11 cellular contexts compared by ENCODE assay signal in the genomic region with DNA sequence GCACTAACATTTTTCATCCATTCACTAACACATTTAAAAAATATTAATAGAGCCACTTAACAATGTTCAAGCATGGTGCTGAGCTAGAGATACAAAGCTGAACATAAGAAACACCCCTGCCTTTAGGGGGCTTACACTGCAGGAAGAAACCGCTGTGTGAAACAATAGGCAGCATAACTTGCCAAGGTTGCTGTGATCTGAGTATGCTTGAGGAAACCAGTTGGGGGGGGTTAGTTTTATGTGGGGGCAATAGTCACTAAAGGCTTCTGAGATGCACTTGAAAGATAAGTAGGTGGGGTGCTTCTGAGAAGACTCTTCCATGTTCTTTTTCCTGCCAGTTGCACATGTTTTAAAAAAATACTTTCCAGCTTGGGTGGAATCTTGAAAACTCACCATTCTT. TPM values are rescaled to one million over a fixed set of nuclear protein-coding genes. Genes with fewer than 3 reads are reported as not detected.
DNase-seq lines count a peak whose midpoint lies in the region; ATAC-seq and TF ChIP-seq lines count a peak whose summit lies in the region.
"Had no signal": no experiment of that assay in that cellular context is flagged by ENCODE, and none has a peak within 500 bp of the region (broad histone marks: within the 10 kb centered on the region; RNA-seq: fewer than 3 reads in every experiment).

No MANE protein-coding gene starts in this region.

- H4K20me1 ChIP-seq in OCI-LY7 (ENCODE audit: insufficient read depth, low read length): peaks cover 44% of the 10 kb centered on the region

- H3K4me3 ChIP-seq in OCI-LY7 (ENCODE audit: low read depth, low read length, poor library complexity, severe bottlenecking): peak overlapping the region; percentile 60

- no peak overlapping the region for H2AFZ ChIP-seq in OCI-LY7 (ENCODE audit: low read length)

- H3K4me2 ChIP-seq in OCI-LY7 (ENCODE audit: low read length): peak overlapping the region; percentile 75
- H3K4me2 ChIP-seq: SK-N-SH had no signal

- H3K4me1 Mint-ChIP-seq in activated naive CD4-positive, alpha-beta T cell treated with anti-CD3 and anti-CD28 coated beads, Interleukin-2, amount 10 ng/mL, durations not matched to agents 7 days and 5 days: peaks cover 79% of the 10 kb centered on the region
- peaks cover 40% of the 10 kb centered on the region for H3K4me1 Mint-ChIP-seq in endothelial cell (ENCODE audit: unreplicated experiment)

- TF ChIP-seq CTCF in OCI-LY7 (conservative IDR thresholded peaks at IDR 0.05; ENCODE audit: low read length) (peak; percentile 41; the same call in 1 of the 2 replicates), endothelial cell (IDR thresholded peaks at IDR 0.05; ENCODE audit: unreplicated experiment) (no peak)

- CTCF ChIA-PET in activated naive CD4-positive, alpha-beta T cell treated with anti-CD3 and anti-CD28 coated beads, Interleukin-2, amount 10 ng/mL, durations not matched to agents 7 days and 5 days (lab: Charles Lee): interaction anchor here (0.7 to 3.3 kb wide), 5 partner anchors 19 to 310 kb away, joined by 3 to 15 read pairs (median 3); partner anchors contain the start of gene PFKFB3
- CTCF ChIA-PET in OCI-LY7 (lab: Charles Lee; ENCODE audit: unreplicated experiment): no interaction called here

- H3K79me2 ChIP-seq in OCI-LY7 (ENCODE audit: insufficient read depth, low read depth, low read length): peaks cover 88% of the 10 kb centered on the region

- no TSS peak for BruUV-seq in OCI-LY7 (replicated peaks; lab: Mats Ljungman, UMichigan)

- intact Hi-C loops in OCI-LY7 (cut with micrococcal nuclease; ENCODE audit: unreplicated experiment) (loop anchor here (1.0 kb wide), 1 partner anchor 10 kb away; no protein-coding TSS in a partner anchor), sciatic nerve (cut with DNase I) (no loop called here)

- DNase-seq in activated naive CD4-positive, alpha-beta T cell treated with anti-CD3 and anti-CD28 coated beads, Interleukin-2, amount 10 ng/mL, durations not matched to agents 7 days and 5 days: peak; percentile 25
- DNase-seq in activated naive CD4-positive, alpha-beta T cell treated with anti-CD3 and anti-CD28 coated beads, Interleukin-2, amount 50 U/mL, for 72 hours (ENCODE audit: low spot score in 2 of 2): no peak
- DNase-seq in OCI-LY7 (ENCODE audit: low spot score) (peak; percentile 53), endothelial cell (ENCODE audit: low spot score) (no peak), pulmonary artery endothelial cell (ENCODE audit: low read depth, low spot score) (peak; percentile 80), sciatic nerve (ENCODE audit: low spot score) (no peak)
- DNase-seq: KBM-7, SK-N-SH had no signal

- no peak overlapping the region for H3K27ac ChIP-seq in OCI-LY7 (ENCODE audit: low read depth, low read length, poor library complexity, severe bottlenecking)

- peak overlapping the region; percentile 76 for H3K27ac Mint-ChIP-seq in activated naive CD4-positive, alpha-beta T cell treated with anti-CD3 and anti-CD28 coated beads, Interleukin-2, amount 10 ng/mL, durations not matched to agents 7 days and 5 days
- peak overlapping the region in 1 of 2 donors; percentile 27 for H3K27ac Mint-ChIP-seq in activated naive CD4-positive, alpha-beta T cell treated with anti-CD3 and anti-CD28 coated beads, Interleukin-2, amount 50 U/mL, for 72 hours
- H3K27ac Mint-ChIP-seq in endothelial cell (ENCODE audit: unreplicated experiment): peak overlapping the region; percentile 70
- H3K27ac Mint-ChIP-seq: dendritic cell treated with granulocyte-macrophage colony-stimulating factor and Interleukin-4, amounts not matched to agents 40 ng/mL and 50 ng/mL, for 4 days had no signal

- H3K9me2 ChIP-seq in OCI-LY7 (ENCODE audit: insufficient read depth, low read length): no peaks in the 10 kb centered on the region
- H3K9me2 ChIP-seq: SK-N-SH had no signal

- H3K36me3 ChIP-seq in OCI-LY7 (ENCODE audit: insufficient read depth, low read length): peaks cover 67% of the 10 kb centered on the region

- no peaks in the 10 kb centered on the region for H3K9me3 Mint-ChIP-seq in activated naive CD4-positive, alpha-beta T cell treated with anti-CD3 and anti-CD28 coated beads, Interleukin-2, amount 10 ng/mL, durations not matched to agents 7 days and 5 days
- H3K9me3 Mint-ChIP-seq in activated naive CD4-positive, alpha-beta T cell treated with anti-CD3 and anti-CD28 coated beads, Interleukin-2, amount 50 U/mL, for 72 hours: no peaks in the 10 kb centered on the region
- no peaks in the 10 kb centered on the region for H3K9me3 Mint-ChIP-seq in endothelial cell (ENCODE audit: unreplicated experiment)
- H3K9me3 Mint-ChIP-seq: dendritic cell treated with granulocyte-macrophage colony-stimulating factor and Interleukin-4, amounts not matched to agents 40 ng/mL and 50 ng/mL, for 4 days had no signal

- peaks cover 53% of the 10 kb centered on the region for H3K4me1 ChIP-seq in OCI-LY7 (ENCODE audit: insufficient read depth, low read length, poor library complexity, severe bottlenecking)

- no peak for ATAC-seq in activated naive CD4-positive, alpha-beta T cell treated with anti-CD3 and anti-CD28 coated beads, Interleukin-2, amount 50 U/mL, for 72 hours
- ATAC-seq in GM19328 (IDR thresholded peaks at IDR 0.05; ENCODE audit: unreplicated experiment): no peak
- no peak for ATAC-seq in sciatic nerve
- no peak for ATAC-seq in HG02885 (IDR thresholded peaks at IDR 0.05; ENCODE audit: poor library complexity, unreplicated experiment)

- POLR2A ChIA-PET in OCI-LY7 (lab: Charles Lee): interaction anchor here (0.7 to 1.8 kb wide), 5 partner anchors 23 to 485 kb away, joined by 3 to 5 read pairs (median 4); no protein-coding TSS in a partner anchor

- H3K27me3 Mint-ChIP-seq in activated naive CD4-positive, alpha-beta T cell treated with anti-CD3 and anti-CD28 coated beads, Interleukin-2, amount 10 ng/mL, durations not matched to agents 7 days and 5 days: peaks cover 4% of the 10 kb centered on the region
- peaks cover 7% of the 10 kb centered on the region for H3K27me3 Mint-ChIP-seq in endothelial cell (ENCODE audit: unreplicated experiment)
- H3K27me3 Mint-ChIP-seq: dendritic cell treated with granulocyte-macrophage colony-stimulating factor and Interleukin-4, amounts not matched to agents 40 ng/mL and 50 ng/mL, for 4 days had no signal

- H3K9me3 ChIP-seq in OCI-LY7 (ENCODE audit: low read length): no peaks in the 10 kb centered on the region
- H3K9me3 ChIP-seq: SK-N-SH had no signal

- peaks cover 28% of the 10 kb centered on the region for H3K36me3 Mint-ChIP-seq in activated naive CD4-positive, alpha-beta T cell treated with anti-CD3 and anti-CD28 coated beads, Interleukin-2, amount 10 ng/mL, durations not matched to agents 7 days and 5 days
- peaks cover 21 to 28% of the 10 kb centered on the region in 2 donors for H3K36me3 Mint-ChIP-seq in activated naive CD4-positive, alpha-beta T cell treated with anti-CD3 and anti-CD28 coated beads, Interleukin-2, amount 50 U/mL, for 72 hours
- H3K36me3 Mint-ChIP-seq in endothelial cell (ENCODE audit: low read depth, unreplicated experiment): no peaks in the 10 kb centered on the region

- H3K4me3 Mint-ChIP-seq in activated naive CD4-positive, alpha-beta T cell treated with anti-CD3 and anti-CD28 coated beads, Interleukin-2, amount 10 ng/mL, durations not matched to agents 7 days and 5 days: peak overlapping the region; percentile 66
- no peak overlapping the region for H3K4me3 Mint-ChIP-seq in endothelial cell (ENCODE audit: unreplicated experiment)

RNA-seq across cellular contexts. Expression of gene RBM17, which starts 2.8 kb away (rescaled TPM):
- 100 to 1,000 TPM; 141 to 227 TPM for total RNA-seq in activated naive CD4-positive, alpha-beta T cell treated with anti-CD3 and anti-CD28 coated beads, Interleukin-2, amount 50 U/mL, for 72 hours
- 103 and 152 TPM in 2 replicates for total RNA-seq in OCI-LY7 (2014; rRNA removed; shearing (Covaris generic))
- total RNA-seq in OCI-LY7 (2022) (248 and 266 TPM in 2 replicates), endothelial cell (ENCODE audit: unreplicated experiment) (113 TPM), pulmonary artery endothelial cell (69.5 and 94.6 TPM in 2 replicates), sciatic nerve (95.0 TPM)

RNA-seq across cellular contexts. Expression of gene IL2RA, which starts 29.5 kb away (rescaled TPM):
- 100 to 1,000 TPM; 531 to 706 TPM for total RNA-seq in activated naive CD4-positive, alpha-beta T cell treated with anti-CD3 and anti-CD28 coated beads, Interleukin-2, amount 50 U/mL, for 72 hours
- 24.0 and 24.3 TPM in 2 replicates for total RNA-seq in OCI-LY7 (2014; rRNA removed; shearing (Covaris generic))
- total RNA-seq in OCI-LY7 (2022) (22.3 and 27.5 TPM in 2 replicates), endothelial cell (ENCODE audit: unreplicated experiment) (not detected), pulmonary artery endothelial cell (not detected in 2 replicates), sciatic nerve (1.1 TPM)

Comparison
In these comparisons a context has a peak if more than half of its experiments do, and no peak if none do; other contexts are left out.
1. DNase-seq: peak in activated naive CD4-positive, alpha-beta T cell treated with anti-CD3 and anti-CD28 coated beads, Interleukin-2, amount 10 ng/mL, durations not matched to agents 7 days and 5 days (single experiment), OCI-LY7 (single experiment) and pulmonary artery endothelial cell (single experiment); none in activated naive CD4-positive, alpha-beta T cell treated with anti-CD3 and anti-CD28 coated beads, Interleukin-2, amount 50 U/mL, for 72 hours (0 of 2), endothelial cell (single experiment) and sciatic nerve (single experiment).
2. RNA of gene IL2RA, which starts 29.5 kb away (total RNA-seq): 531 to 706 TPM in activated naive CD4-positive, alpha-beta T cell treated with anti-CD3 and anti-CD28 coated beads, Interleukin-2, amount 50 U/mL, for 72 hours; 22.3 to 27.5 TPM in OCI-LY7, 1.1 TPM in sciatic nerve (single experiment), not detected in endothelial cell (single experiment) and not detected in pulmonary artery endothelial cell; every median in the first group is over 10 times any median in the second.